ENCODE assay signal across 8 cellular contexts in the genomic region with DNA sequence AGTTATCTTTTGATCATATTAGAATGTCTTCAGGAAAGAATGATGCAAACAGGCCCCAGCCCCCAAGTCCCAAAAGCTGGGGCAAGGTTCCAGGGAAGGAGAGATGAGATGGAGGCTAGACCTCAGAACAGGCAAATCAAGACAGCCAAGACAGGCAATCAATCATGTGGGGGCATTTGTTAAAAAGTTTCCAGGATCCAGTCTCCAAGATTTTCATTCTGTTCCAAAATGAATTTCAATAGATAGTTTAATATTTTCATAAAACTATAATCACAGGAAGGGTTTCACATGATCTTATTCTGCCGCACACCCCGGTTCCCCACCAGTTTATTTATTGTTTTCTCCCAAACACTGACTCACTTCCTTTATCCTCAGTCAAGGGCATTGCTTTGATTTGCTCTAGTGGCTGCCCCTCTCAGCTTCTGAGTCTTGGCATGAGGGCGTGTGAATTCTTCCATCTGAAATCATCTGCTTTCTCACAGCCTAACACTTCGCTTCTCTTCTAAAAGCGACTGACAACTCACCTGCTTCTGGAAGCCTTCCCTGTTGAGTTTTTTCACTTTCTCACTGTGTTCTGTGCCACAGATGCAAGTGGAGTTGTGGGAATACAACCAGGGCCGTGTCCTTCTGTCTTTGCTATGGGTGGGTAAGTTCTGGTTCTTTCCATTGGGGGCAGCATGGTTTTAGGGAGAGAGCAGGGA. TPM values are rescaled to one million over a fixed set of nuclear protein-coding genes. Genes with fewer than 3 reads are reported as not detected.
DNase-seq lines count a peak whose midpoint lies in the region; FAIRE-seq and TF ChIP-seq lines count a peak whose summit lies in the region.

No MANE protein-coding gene starts in this region.

- no peaks in the 10 kb centered on the region for H4K20me1 ChIP-seq in MM.1S (ENCODE audit: insufficient read depth, low read length)

- FAIRE-seq in kidney (lab: Jason Lieb, UNC): no peak

- no peaks in the 10 kb centered on the region for H3F3A ChIP-seq in MM.1S (ENCODE audit: insufficient read depth, low read length)

- H3K27me3 ChIP-seq in MM.1S (replicated peaks; ENCODE audit: insufficient read depth, low read length): no peaks in the 10 kb centered on the region
- H3K27me3 ChIP-seq in brain microvascular endothelial cell (replicated peaks): no peaks in the 10 kb centered on the region
- H3K27me3 ChIP-seq in subcutaneous abdominal adipose tissue (ENCODE audit: control insufficient read depth in 5 of 5, insufficient read depth in 4 of 5, low read length in 5 of 5): no peaks in the 10 kb centered on the region

- in situ Hi-C loops in brain microvascular endothelial cell (cut with HindIII; ENCODE audit: low pct_ligation_motif_present, low sequenced_read_pairs): no loop called here

- TF ChIP-seq CTCF in MM.1S (IDR thresholded peaks at IDR 0.05; ENCODE audit: low read length): peak; percentile 22; the same call in 1 of the 2 replicates
- peak; percentile 83 for TF ChIP-seq CTCF in brain microvascular endothelial cell (IDR thresholded peaks at IDR 0.05; ENCODE audit: low read depth, low read length, missing control alignments)
- TF ChIP-seq CTCF in kidney (IDR thresholded peaks at IDR 0.05; ENCODE audit: borderline replicate concordance, extremely low read depth, insufficient read depth): peak; percentile 49

- DNase-seq in GM03348 (ENCODE audit: low spot score) (peak; percentile 73), MM.1S (no peak), brain microvascular endothelial cell (peak; percentile 74), kidney (no peak), GOT3 (lab: John Stamatoyannopoulos, UW) (no peak), DMS79 (lab: John Stamatoyannopoulos, UW) (no peak)
- no peak for DNase-seq in activated CD4-positive, CD25-positive, alpha-beta regulatory T cell (lab: John Stamatoyannopoulos, UW)

- H3K4me2 ChIP-seq in MM.1S (ENCODE audit: low read depth, low read length): no peak overlapping the region

- intact Hi-C loops in kidney (cut with DNase I): no loop called here

- H3K9me3 ChIP-seq in MM.1S (replicated peaks; ENCODE audit: insufficient read depth, low read length) (no peaks in the 10 kb centered on the region), kidney (ENCODE audit: control insufficient read depth in 1 of 2, low read length in 2 of 2) (no peaks in the 10 kb centered on the region), subcutaneous abdominal adipose tissue (ENCODE audit: control insufficient read depth in 5 of 5, low read length in 5 of 5) (no peaks in the 10 kb centered on the region)

- H3K27ac ChIP-seq in MM.1S (ENCODE audit: low read length) (no peak overlapping the region), brain microvascular endothelial cell (no peak overlapping the region), kidney (ENCODE audit: low read depth in 2 of 2, low read length in 2 of 2) (peak overlapping the region; percentile 84 to 85), subcutaneous abdominal adipose tissue (ENCODE audit: low read depth, low read length) (peak overlapping the region; percentile 33)

- H3K36me3 ChIP-seq in MM.1S (replicated peaks; ENCODE audit: insufficient read depth, low read length): no peaks in the 10 kb centered on the region
- no peaks in the 10 kb centered on the region for H3K36me3 ChIP-seq in brain microvascular endothelial cell (replicated peaks)
- H3K36me3 ChIP-seq in kidney (ENCODE audit: control insufficient read depth in 1 of 2, insufficient read depth in 2 of 2, low read length in 2 of 2): no peaks in the 10 kb centered on the region
- H3K36me3 ChIP-seq in subcutaneous abdominal adipose tissue (ENCODE audit: control insufficient read depth in 5 of 5, insufficient read depth in 5 of 5, low read length in 5 of 5): no peaks in the 10 kb centered on the region

- no peaks in the 10 kb centered on the region for H3K9me2 ChIP-seq in MM.1S (replicated peaks; ENCODE audit: insufficient read depth, low read length)

- no peak overlapping the region; the same call in 1 of the 2 replicates for H2AFZ ChIP-seq in MM.1S (ENCODE audit: low read length)

- H3K9ac ChIP-seq in MM.1S (ENCODE audit: low read length): no peak overlapping the region
- peak overlapping the region; percentile 3 to 33 for H3K9ac ChIP-seq in kidney (ENCODE audit: low read length in 2 of 2)
- peak overlapping the region in 1 of 5 donors; percentile 17 for H3K9ac ChIP-seq in subcutaneous abdominal adipose tissue (ENCODE audit: low read length in 5 of 5)

- H3K4me3 ChIP-seq in MM.1S (ENCODE audit: low read length) (no peak overlapping the region), brain microvascular endothelial cell (ENCODE audit: low read depth, low read length) (no peak overlapping the region), kidney (ENCODE audit: low read length in 2 of 2) (peak overlapping the region in 1 of 2 donors; percentile 5), subcutaneous abdominal adipose tissue (ENCODE audit: low read depth in 1 of 5, low read length in 5 of 5) (no peak overlapping the region)

- H3K79me2 ChIP-seq in MM.1S (ENCODE audit: low read length): no peaks in the 10 kb centered on the region

- H3K4me1 ChIP-seq in MM.1S (ENCODE audit: low read length) (no peaks in the 10 kb centered on the region), kidney (ENCODE audit: control insufficient read depth in 1 of 2, insufficient read depth in 1 of 2, low read depth in 1 of 2, low read length in 2 of 2) (peaks cover 8 to 10% of the 10 kb centered on the region in 2 donors), subcutaneous abdominal adipose tissue (ENCODE audit: control insufficient read depth in 5 of 5, insufficient read depth in 5 of 5, low read length in 5 of 5) (peaks cover 2 to 16% (median 13%) of the 10 kb centered on the region in 5 donors)

RNA-seq across cellular contexts. Expression of a gene that starts 12.2 kb away (rescaled TPM):
- total RNA-seq in kidney: 37.4 TPM
- 13.6 TPM for polyA plus RNA-seq in kidney (ENCODE audit: insufficient read depth, low read depth, low replicate concordance)

RNA-seq across cellular contexts. Expression of a gene that starts 26.4 kb away (rescaled TPM):
- 111 TPM for total RNA-seq in kidney
- polyA plus RNA-seq in kidney (ENCODE audit: insufficient read depth, low read depth, low replicate concordance): 89.0 TPM

RNA-seq across cellular contexts. Expression of a gene that starts 46.4 kb away (rescaled TPM):
- 2.6 TPM for total RNA-seq in kidney
- 11.5 TPM for polyA plus RNA-seq in kidney (ENCODE audit: insufficient read depth, low read depth, low replicate concordance)

RNA-seq across cellular contexts. Expression of a gene that starts 58.4 kb away (rescaled TPM):
- 20.2 TPM for total RNA-seq in kidney
- 9.9 TPM for polyA plus RNA-seq in kidney (ENCODE audit: insufficient read depth, low read depth, low replicate concordance)

RNA-seq across cellular contexts. Expression of a gene that starts 58.6 kb away (rescaled TPM):
- 49.5 TPM for total RNA-seq in kidney
- 33.8 TPM for polyA plus RNA-seq in kidney (ENCODE audit: insufficient read depth, low read depth, low replicate concordance)

Comparison
In these comparisons a context has a peak if more than half of its experiments do, and no peak if none do; other contexts are left out.
1. DNase-seq: peak in GM03348 (single experiment) and brain microvascular endothelial cell (single experiment); none in MM.1S (single experiment), kidney (single experiment), GOT3 (single experiment), DMS79 (single experiment) and activated CD4-positive, CD25-positive, alpha-beta regulatory T cell (0 of 4).
2. H3K27ac ChIP-seq: peak in kidney (2 of 2) and subcutaneous abdominal adipose tissue (single experiment); none in MM.1S (single experiment) and brain microvascular endothelial cell (single experiment).
3. CTCF ChIP-seq: peak in every context shown above with its lines; median percentile 83 in brain microvascular endothelial cell; 49 in kidney; 22 in MM.1S.